ENCODE assay signal across 15 cellular contexts in the genomic region with DNA sequence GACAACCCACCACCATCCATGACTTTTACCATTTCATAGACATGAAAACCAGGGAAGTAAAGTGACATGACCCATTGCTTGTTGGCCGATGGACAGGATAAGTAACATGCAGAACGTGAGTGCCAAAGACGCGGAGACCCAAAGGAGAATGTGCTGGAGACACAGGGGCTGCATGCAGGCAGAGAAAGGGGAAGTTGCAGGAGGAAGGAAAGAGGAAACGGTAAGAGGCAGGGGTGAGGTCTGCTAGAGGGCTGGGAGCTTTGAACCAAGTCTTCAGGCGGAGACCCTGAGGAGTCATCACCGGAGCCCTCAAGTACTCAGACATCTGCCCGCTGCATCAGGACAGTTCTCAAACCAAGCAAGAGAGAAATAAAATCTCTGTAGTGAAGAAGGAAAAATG. TPM values are rescaled to one million over a fixed set of nuclear protein-coding genes. Genes with fewer than 3 reads are reported as not detected.
DNase-seq lines count a peak whose midpoint lies in the region; ATAC-seq, FAIRE-seq and TF ChIP-seq lines count a peak whose summit lies in the region.
"Had no signal": no experiment of that assay in that cellular context is flagged by ENCODE, and none has a peak within 500 bp of the region (broad histone marks: within the 10 kb centered on the region; RNA-seq: fewer than 3 reads in every experiment).

No MANE protein-coding gene starts in this region.

- no peak overlapping the region for H3K4me3 Mint-ChIP-seq in nephron progenitor cell

- FAIRE-seq in GM12878 (lab: Jason Lieb, UNC): no peak

- H3K36me3 Mint-ChIP-seq in nephron progenitor cell (ENCODE audit: low read depth): no peaks in the 10 kb centered on the region

- H3K27ac ChIP-seq in DOHH2 (ENCODE audit: low read depth, low read length) (no peak overlapping the region), GM12878 (ENCODE audit: control insufficient read depth, insufficient read depth) (no peak overlapping the region), stomach (no peak overlapping the region)
- H3K27ac ChIP-seq: body of pancreas had no signal

- BruUV-seq in GM12878 (replicated peaks; lab: Mats Ljungman, UMichigan): no TSS peak

- intact Hi-C loops in GM12878 (cut with micrococcal nuclease; ENCODE audit: unreplicated experiment) (no loop called here), stomach (cut with DNase I; ENCODE audit: low total_unique reads) (no loop called here)

- H3K36me3 ChIP-seq in DOHH2 (ENCODE audit: control insufficient read depth, low read length): no peaks in the 10 kb centered on the region
- no peaks in the 10 kb centered on the region for H3K36me3 ChIP-seq in GM12878 (ENCODE audit: control insufficient read depth in 2 of 2, insufficient read depth in 2 of 2, low read length in 1 of 2)
- H3K36me3 ChIP-seq in stomach: no peaks in the 10 kb centered on the region
- H3K36me3 ChIP-seq: HAP-1 had no signal

- no peak for TF ChIP-seq CTCF in DOHH2 (IDR thresholded peaks at IDR 0.05; ENCODE audit: low read depth, low read length, poor library complexity, severe bottlenecking)
- TF ChIP-seq CTCF in GM12878 (IDR thresholded peaks at IDR 0.05 in 2 of 3, conservative IDR thresholded peaks at IDR 0.05 in 1 of 3; ENCODE audit: control insufficient read depth in 2 of 3, extremely low read depth in 1 of 3, insufficient read depth in 1 of 3, low read depth in 3 of 3, low read length in 3 of 3): no peak
- no peak for TF ChIP-seq CTCF in nephron progenitor cell (IDR thresholded peaks at IDR 0.05)
- no peak for TF ChIP-seq CTCF in stomach (IDR thresholded peaks at IDR 0.05)

- WGBS in GM12878 (ENCODE audit: insufficient coverage, insufficient replicate concordance, low lambda C conversion rate, missing lambda C conversion rate): 15% methylated on average over 8 of the region's 8 CpGs
- 66 to 94% (median 82%) methylated on average over 8 of the region's 8 CpGs for WGBS in stomach, 5 donors

- H3K9ac ChIP-seq in GM12878 (ENCODE audit: control insufficient read depth, insufficient read depth, low read length): no peak overlapping the region

- peak overlapping the region; percentile 29 for H3K27ac Mint-ChIP-seq in nephron progenitor cell

- H4K20me1 ChIP-seq in DOHH2 (ENCODE audit: control insufficient read depth, insufficient read depth, low read depth, low read length) (no peaks in the 10 kb centered on the region), GM12878 (ENCODE audit: control insufficient read depth, insufficient read depth) (no peaks in the 10 kb centered on the region)

- H3K27me3 Mint-ChIP-seq in nephron progenitor cell (ENCODE audit: low read depth, poor library complexity): peaks cover 7% of the 10 kb centered on the region

- no peak for TF ChIP-seq POLR2A in GM12878 (IDR thresholded peaks at IDR 0.05; ENCODE audit: low read depth, low read length)
- TF ChIP-seq POLR2A in stomach (IDR thresholded peaks at IDR 0.05): no peak

- POLR2A ChIA-PET in GM12878 (lab: Charles Lee): no interaction called here

- H3K4me3 ChIP-seq in DOHH2 (ENCODE audit: low read length) (no peak overlapping the region), GM12878 (no peak overlapping the region), stomach (no peak overlapping the region)
- H3K4me3 ChIP-seq: body of pancreas, HAP-1 had no signal

- no peaks in the 10 kb centered on the region for H3K9me2 ChIP-seq in DOHH2 (replicated peaks; ENCODE audit: control insufficient read depth, low read length)

- H3K4me1 Mint-ChIP-seq in nephron progenitor cell: peaks cover 90% of the 10 kb centered on the region

- SMC1A ChIA-PET in GM12878 (lab: Charles Lee; ENCODE audit: uncharacterized antibody, unreplicated experiment): no interaction called here

- H3K9me3 ChIP-seq in DOHH2 (ENCODE audit: control insufficient read depth, insufficient read depth, low read length): no peaks in the 10 kb centered on the region
- no peaks in the 10 kb centered on the region for H3K9me3 ChIP-seq in GM12878 (replicated peaks; ENCODE audit: control insufficient read depth, insufficient read depth, low read length)
- H3K9me3 ChIP-seq in stomach: no peaks in the 10 kb centered on the region
- H3K9me3 ChIP-seq: body of pancreas, HAP-1 had no signal

- H3K4me2 ChIP-seq in DOHH2 (ENCODE audit: low read length) (peak overlapping the region; percentile 36), GM12878 (ENCODE audit: control insufficient read depth, insufficient read depth) (no peak overlapping the region)

- RAD21 ChIA-PET in GM12878 (lab: Charles Lee; ENCODE audit: unreplicated experiment): no interaction called here

- CTCF ChIA-PET in GM12878 (lab: Yijun Ruan, JAX): no interaction called here

- ATAC-seq in GM12878 (no peak), HG02884 (IDR thresholded peaks at IDR 0.05; ENCODE audit: unreplicated experiment) (no peak)
- ATAC-seq: body of pancreas had no signal

- in situ Hi-C loops in GM12878 (cut with MboI): no loop called here

- H3F3A ChIP-seq in DOHH2 (ENCODE audit: control insufficient read depth, insufficient read depth): no peaks in the 10 kb centered on the region

- peaks cover 8% of the 10 kb centered on the region for H3K4me1 ChIP-seq in DOHH2 (ENCODE audit: control insufficient read depth, low read length)
- H3K4me1 ChIP-seq in GM12878 (ENCODE audit: control insufficient read depth, insufficient read depth, low read length): no peaks in the 10 kb centered on the region
- H3K4me1 ChIP-seq in stomach: peaks cover 7 to 38% (median 24%) of the 10 kb centered on the region in 4 donors
- H3K4me1 ChIP-seq: HAP-1 had no signal

- H3K79me2 ChIP-seq in DOHH2 (ENCODE audit: control insufficient read depth, low read length): no peaks in the 10 kb centered on the region
- H3K79me2 ChIP-seq in GM12878 (ENCODE audit: control insufficient read depth, insufficient read depth, low read length): no peaks in the 10 kb centered on the region

- peaks cover 2% of the 10 kb centered on the region for H3K27me3 ChIP-seq in DOHH2 (ENCODE audit: control insufficient read depth, low read length)
- peaks cover 5 to 10% of the 10 kb centered on the region in 2 experiments for H3K27me3 ChIP-seq in GM12878 (replicated peaks in 1 of 2; ENCODE audit: control insufficient read depth in 2 of 2, insufficient read depth in 2 of 2, low read length in 1 of 2)
- H3K27me3 ChIP-seq in stomach: no peaks in the 10 kb centered on the region
- H3K27me3 ChIP-seq: body of pancreas had no signal

- H2AFZ ChIP-seq in GM12878 (ENCODE audit: control insufficient read depth, low read depth, low read length): no peak overlapping the region

- no peaks in the 10 kb centered on the region for H3K9me3 Mint-ChIP-seq in nephron progenitor cell

- no peak for TF ChIP-seq EP300 in GM12878 (IDR thresholded peaks at IDR 0.05; ENCODE audit: borderline replicate concordance in 1 of 2, control insufficient read depth in 1 of 2, low read depth in 2 of 2, low read length in 2 of 2)
- no peak for TF ChIP-seq EP300 in stomach (IDR thresholded peaks at IDR 0.05)

- no peak for TF ChIP-seq RAD21 in GM12878 (IDR thresholded peaks at IDR 0.05; ENCODE audit: insufficient read depth, low read depth, low read length)

- DNase-seq in NOMO-1 (lab: John Stamatoyannopoulos, UW; ENCODE audit: unreplicated experiment in 2 of 2) (peak; percentile 93 to 98), GM12878 (ENCODE audit: low read depth, low spot score) (no peak), nephron progenitor cell (no peak), stomach (no peak), NCI-H1105 (lab: John Stamatoyannopoulos, UW) (no peak), COLO668 (lab: John Stamatoyannopoulos, UW; ENCODE audit: unreplicated experiment) (no peak)
- DNase-seq: activated CD4-positive, alpha-beta T cell treated with anti-CD3 and anti-CD28 coated beads for 48 hours; activated naive CD4-positive, alpha-beta T cell treated with anti-CD3 and anti-CD28 coated beads, Interleukin-2, amount 50 U/mL, for 16 hours; DMS153; NCI-H1417; stimulated activated naive CD4-positive, alpha-beta T cell had no signal

TF ChIP-seq in GM12878, 131 proteins besides CTCF, POLR2A, EP300 and RAD21:
- TF ChIP-seq, protein P1, sequence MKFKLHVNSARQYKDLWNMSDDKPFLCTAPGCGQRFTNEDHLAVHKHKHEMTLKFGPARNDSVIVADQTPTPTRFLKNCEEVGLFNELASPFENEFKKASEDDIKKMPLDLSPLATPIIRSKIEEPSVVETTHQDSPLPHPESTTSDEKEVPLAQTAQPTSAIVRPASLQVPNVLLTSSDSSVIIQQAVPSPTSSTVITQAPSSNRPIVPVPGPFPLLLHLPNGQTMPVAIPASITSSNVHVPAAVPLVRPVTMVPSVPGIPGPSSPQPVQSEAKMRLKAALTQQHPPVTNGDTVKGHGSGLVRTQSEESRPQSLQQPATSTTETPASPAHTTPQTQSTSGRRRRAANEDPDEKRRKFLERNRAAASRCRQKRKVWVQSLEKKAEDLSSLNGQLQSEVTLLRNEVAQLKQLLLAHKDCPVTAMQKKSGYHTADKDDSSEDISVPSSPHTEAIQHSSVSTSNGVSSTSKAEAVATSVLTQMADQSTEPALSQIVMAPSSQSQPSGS (IDR thresholded peaks at IDR 0.05; ENCODE audit: low read length): no peak
- peak; percentile 24; the same call in 1 of the 2 replicates for TF ChIP-seq SPI1 (IDR thresholded peaks at IDR 0.05; ENCODE audit: borderline replicate concordance, insufficient read depth, low read depth, low read length)
TF ChIP-seq in GM12878: peak in this region for 1.

RNA-seq across cellular contexts. Expression of a gene that starts 34.9 kb away (rescaled TPM):
- 11.0 and 11.1 TPM in 2 replicates for total RNA-seq in GM12878 (2013; cell fraction: nucleolus; rRNA removed)
- 29.1 and 33.2 TPM in 2 replicates for total RNA-seq in GM12878 (2014; rRNA removed)
- 20.6 and 22.2 TPM in 2 replicates for total RNA-seq in GM12878 (2014; rRNA removed; fragmentation: Illumina TruSeq; extraction: Trizol)
- total RNA-seq in GM12878 (2021): 29.5 and 33.1 TPM in 2 replicates
- polyA plus RNA-seq in GM12878 (2011; ENCODE audit: low read depth): 13.2 TPM
- 25.1 and 28.6 TPM in 2 replicates for polyA plus RNA-seq in GM12878 (2011; rRNA removed)
- 15.5 and 22.0 TPM in 2 replicates for polyA plus RNA-seq in GM12878 (2011; cell fraction: cytosol; rRNA removed)
- 13.8 and 19.9 TPM in 2 replicates for polyA plus RNA-seq in GM12878 (2011; cell fraction: nucleus; rRNA removed)
- polyA plus RNA-seq in GM12878 (2012): 17.6 and 24.6 TPM in 2 replicates
- 16.0 and 20.0 TPM in 2 replicates for polyA plus RNA-seq in GM12878 (2014; fragmentation: Illumina TruSeq; extraction: Trizol)
- 1 to 10 TPM; 2.3 to 8.1 TPM for polyA plus RNA-seq in GM12878 (2014; fragmentation: Nextera tagmentation; extraction: Ambion mirVana)
- 44.5 and 44.8 TPM in 2 replicates for polyA plus RNA-seq in GM12878 (2014; rRNA removed)
- 10 to 100 TPM; 54.3 to 62.2 TPM for polyA plus RNA-seq in GM12878 (2016; fragmentation: Nextera tagmentation; extraction: Ambion mirVana)
- polyA minus RNA-seq in GM12878 (2011; rRNA and poly(A)+ RNA removed): 6.6 and 9.0 TPM in 2 replicates
- 4.5 and 7.2 TPM in 2 replicates for polyA minus RNA-seq in GM12878 (2011; cell fraction: cytosol; rRNA and poly(A)+ RNA removed)
- 4.6 and 8.4 TPM in 2 replicates for polyA minus RNA-seq in GM12878 (2011; cell fraction: nucleus; rRNA and poly(A)+ RNA removed)
- 10 to 100 TPM; 19.3 to 81.1 (median 38.0) TPM for total RNA-seq in stomach
- polyA plus RNA-seq in stomach: 10 to 100 TPM; 28.9 to 35.5 (median 33.9) TPM

Comparison
In these comparisons a context has a peak if more than half of its experiments do, and no peak if none do; other contexts are left out.
1. DNase-seq: peak in NOMO-1 (2 of 2); none in GM12878 (single experiment), nephron progenitor cell (single experiment), stomach (single experiment), NCI-H1105 (single experiment) and COLO668 (single experiment).